Comparison of ENCODE assay signal across 15 cellular contexts in genomic region chr1:38686306-38687255, GRCh38.
A peak's percentile ranks its signal among the peaks of the same experiment; 100 is the strongest.
DNase-seq lines count a peak whose midpoint lies in the region; FAIRE-seq and TF ChIP-seq lines count a peak whose summit lies in the region.
"Had no signal": no experiment of that assay in that cellular context is flagged by ENCODE, and none has a peak within 500 bp of the region (broad histone marks: within the 10 kb centered on the region; RNA-seq: fewer than 3 reads in every experiment).

No MANE protein-coding gene starts in this region.

- no peak for TF ChIP-seq CTCF in esophagus muscularis mucosa (IDR thresholded peaks at IDR 0.05)

- H3K4me1 Mint-ChIP-seq in T-helper 2 cell treated with Interferon-gamma antibody and Interleukin-4, amounts not matched to agents 5 μg/mL and 100 μg/mL, for 36 hours (ENCODE audit: low read depth) = no peaks in the 10 kb centered on the region
- H3K4me1 Mint-ChIP-seq: B cell had no signal

- DNase-seq in NCI-H2227 (lab: John Stamatoyannopoulos, UW; ENCODE audit: unreplicated experiment) = peak; percentile 8
- no peak for DNase-seq in NCI-H2227 treated with DMSO at 0.1 percent for 48 hours (lab: John Stamatoyannopoulos, UW)
- peak; percentile 20 for DNase-seq in H7
- DNase-seq in esophagus muscularis mucosa (ENCODE audit: extremely low spot score) = peak; percentile 64
- DNase-seq in GM19239 (ENCODE audit: insufficient read length, low spot score) = no peak
- no peak for DNase-seq in T-helper 2 cell treated with Interferon-gamma antibody and Interleukin-4, amounts not matched to agents 5 μg/mL and 100 μg/mL, for 36 hours (ENCODE audit: low spot score)
- DNase-seq: Calu3; CD8-positive, alpha-beta T cell; DMS79 treated with DMSO at 0.1 percent for 48 hours; GF-D8; HCEC 1CT; IMR-90 had no signal

- H3K27me3 ChIP-seq in H7 (ENCODE audit: control insufficient read depth, insufficient read depth, low read length) = no peaks in the 10 kb centered on the region
- H3K27me3 ChIP-seq in esophagus muscularis mucosa = peaks cover 0 to 39% (median 0%) of the 10 kb centered on the region in 4 donors
- H3K27me3 ChIP-seq: BLaER1 treated with 17β-estradiol and CSF1 and Interleukin-3, amounts not matched to agents 10 nM and 100 nM had no signal

- WGBS in esophagus muscularis mucosa = 72% methylated on average over 14 of the region's 14 CpGs

- intact Hi-C loops in esophagus muscularis mucosa (cut with DNase I) = no loop called here

- H3K9me3 Mint-ChIP-seq in T-helper 2 cell treated with Interferon-gamma antibody and Interleukin-4, amounts not matched to agents 5 μg/mL and 100 μg/mL, for 36 hours = no peaks in the 10 kb centered on the region
- H3K9me3 Mint-ChIP-seq: CD8-positive, alpha-beta T cell had no signal

- no peaks in the 10 kb centered on the region for H3K9me3 ChIP-seq in esophagus muscularis mucosa
- H3K9me3 ChIP-seq: BLaER1 treated with 17β-estradiol and CSF1 and Interleukin-3, amounts not matched to agents 10 nM and 100 nM had no signal

- TF ChIP-seq EP300 in esophagus muscularis mucosa (IDR thresholded peaks at IDR 0.05) = no peak

- no peak overlapping the region for H3K4me3 ChIP-seq in H7 (ENCODE audit: insufficient read depth, low read depth, low read length)
- no peak overlapping the region for H3K4me3 ChIP-seq in esophagus muscularis mucosa
- H3K4me3 ChIP-seq: BLaER1 treated with 17β-estradiol and CSF1 and Interleukin-3, amounts not matched to agents 10 nM and 100 nM had no signal

- H3K27ac ChIP-seq in esophagus muscularis mucosa (replicated peaks in 1 of 4) = no peak overlapping the region
- H3K27ac ChIP-seq: BLaER1 treated with 17β-estradiol and CSF1 and Interleukin-3, amounts not matched to agents 10 nM and 100 nM had no signal

- no peak overlapping the region for H3K4me3 Mint-ChIP-seq in T-helper 2 cell treated with Interferon-gamma antibody and Interleukin-4, amounts not matched to agents 5 μg/mL and 100 μg/mL, for 36 hours
- H3K4me3 Mint-ChIP-seq: B cell; CD8-positive, alpha-beta T cell had no signal

- H3K27me3 Mint-ChIP-seq in T-helper 2 cell treated with Interferon-gamma antibody and Interleukin-4, amounts not matched to agents 5 μg/mL and 100 μg/mL, for 36 hours (ENCODE audit: low read depth) = peaks cover 22% of the 10 kb centered on the region

- no peak overlapping the region for H3K27ac Mint-ChIP-seq in T-helper 2 cell treated with Interferon-gamma antibody and Interleukin-4, amounts not matched to agents 5 μg/mL and 100 μg/mL, for 36 hours
- H3K27ac Mint-ChIP-seq: B cell; CD8-positive, alpha-beta T cell had no signal

- no peaks in the 10 kb centered on the region for H3K36me3 Mint-ChIP-seq in T-helper 2 cell treated with Interferon-gamma antibody and Interleukin-4, amounts not matched to agents 5 μg/mL and 100 μg/mL, for 36 hours (ENCODE audit: low read depth)
- H3K36me3 Mint-ChIP-seq: CD8-positive, alpha-beta T cell had no signal

- H3K36me3 ChIP-seq in H7 (replicated peaks; ENCODE audit: control insufficient read depth, insufficient read depth, low read length) = no peaks in the 10 kb centered on the region
- no peaks in the 10 kb centered on the region for H3K36me3 ChIP-seq in esophagus muscularis mucosa
- H3K36me3 ChIP-seq: BLaER1 treated with 17β-estradiol and CSF1 and Interleukin-3, amounts not matched to agents 10 nM and 100 nM had no signal

- no peak for FAIRE-seq in GM19239 (lab: Jason Lieb, UNC)
- FAIRE-seq: HTR-8/SVneo had no signal

- TF ChIP-seq POLR2A in esophagus muscularis mucosa (IDR thresholded peaks at IDR 0.05; ENCODE audit: low read depth) = no peak

- H3K4me1 ChIP-seq in esophagus muscularis mucosa = no peaks in the 10 kb centered on the region
- H3K4me1 ChIP-seq: BLaER1 treated with 17β-estradiol and CSF1 and Interleukin-3, amounts not matched to agents 10 nM and 100 nM had no signal

Comparison
In these comparisons a context has a peak if more than half of its experiments do, and no peak if none do; other contexts are left out.
1. DNase-seq: peak in NCI-H2227 (single experiment), H7 (single experiment) and esophagus muscularis mucosa (single experiment); none in NCI-H2227 treated with DMSO at 0.1 percent for 48 hours (single experiment), GM19239 (single experiment) and T-helper 2 cell treated with Interferon-gamma antibody and Interleukin-4, amounts not matched to agents 5 μg/mL and 100 μg/mL, for 36 hours (single experiment).